In the genomic region with DNA sequence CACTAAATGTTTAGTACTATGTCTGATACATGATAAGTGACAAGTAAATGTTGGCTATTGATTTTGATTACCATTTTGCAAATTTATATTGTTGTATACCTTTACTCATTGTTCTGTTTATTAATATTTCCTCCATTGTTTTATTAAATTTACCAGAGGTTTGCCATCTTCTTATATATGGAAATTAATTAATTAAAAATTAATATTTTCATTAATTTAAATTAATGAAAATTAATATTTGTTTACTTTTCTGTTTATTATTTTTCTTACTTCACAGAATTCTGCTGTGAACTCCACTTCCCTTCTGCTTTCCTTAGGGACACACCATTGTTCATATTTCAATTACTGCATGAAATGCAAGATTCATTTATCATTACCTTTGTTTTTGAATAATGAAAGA, we compare ENCODE assay signal across 9 cellular contexts.
"Had no signal": no experiment of that assay in that cellular context is flagged by ENCODE, and none has a peak within 500 bp of the region (broad histone marks: within the 10 kb centered on the region; RNA-seq: fewer than 3 reads in every experiment).

No MANE protein-coding gene starts in this region.

- H3K9me3 Mint-ChIP-seq: GM23338, H9 had no signal

- FAIRE-seq: H1, H54, HTR-8/SVneo, K562 had no signal

- DNase-seq: H9, HCEC 1CT, IMR-90, KG1 had no signal

- H3K4me3 ChIP-seq: GM23338, K562 had no signal

- H3K27ac Mint-ChIP-seq: GM23338, H9 had no signal

- H3K4me3 Mint-ChIP-seq: GM23338, H9 had no signal

- ATAC-seq: GM23338, K562 had no signal
